8 cellular contexts compared by ENCODE assay signal in the genomic region with DNA sequence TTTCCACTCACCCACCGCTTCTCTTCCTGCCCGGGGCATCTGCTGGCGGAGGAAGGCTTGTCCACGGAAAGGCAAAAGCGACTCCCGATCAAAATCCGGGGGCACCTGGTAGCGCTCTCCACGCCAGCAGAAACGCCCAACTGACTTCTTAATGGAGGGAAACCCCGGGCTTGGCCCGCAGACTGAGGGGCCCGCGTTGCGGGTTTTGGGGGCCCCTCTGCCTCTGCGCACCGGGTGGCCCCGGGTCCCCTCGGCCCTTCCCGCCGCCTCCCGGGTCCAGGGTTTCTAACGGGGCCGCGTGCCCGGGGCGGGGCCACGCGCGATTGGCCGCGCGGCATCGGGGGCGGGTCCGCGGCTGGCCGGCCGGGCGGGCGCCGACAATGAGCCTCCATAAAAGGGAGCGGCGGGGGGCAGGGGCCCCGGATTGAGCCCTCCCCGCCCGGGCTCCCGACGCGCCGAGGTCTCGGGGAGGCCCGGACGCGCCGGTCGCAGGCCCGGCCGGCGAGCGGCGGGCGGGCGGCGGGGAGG. TPM values are rescaled to one million over a fixed set of nuclear protein-coding genes. Genes with fewer than 3 reads are reported as not detected.
A peak's percentile ranks its signal among the peaks of the same experiment; 100 is the strongest.
DNase-seq lines count a peak whose midpoint lies in the region; ATAC-seq and TF ChIP-seq lines count a peak whose summit lies in the region.

SPINDOC (plus strand) TSS at position 422 of the 528 bp plus-strand sequence. CDS start 231 bp downstream, outside the sequence.

- peaks cover 13% of the 10 kb centered on the region for H3K4me1 ChIP-seq in mammary epithelial cell (ENCODE audit: insufficient read depth, low read length)
- peaks cover 11 to 17% (median 17%) of the 10 kb centered on the region in 3 donors for H3K4me1 ChIP-seq in skeletal muscle tissue (ENCODE audit: control insufficient read depth in 3 of 3, insufficient read depth in 3 of 3, low read length in 3 of 3)

- BruUV-seq in mammary epithelial cell (replicated peaks; lab: Mats Ljungman, UMichigan), result no TSS peak

- peak; percentile 55 for DNase-seq in SIG-M5 treated with dmso at 0.1 percent for 504 hours (lab: John Stamatoyannopoulos, UW; ENCODE audit: unreplicated experiment)
- no peak for DNase-seq in SIG-M5 (lab: John Stamatoyannopoulos, UW)
- peak; percentile 13 for DNase-seq in NCI-H2081 treated with DMSO at 0.1 percent for 48 hours (lab: John Stamatoyannopoulos, UW)
- DNase-seq in WERI-Rb-1, result peak; percentile 84
- DNase-seq in mammary epithelial cell, result peak; percentile 68
- peak; percentile 98 for DNase-seq in iPS-NIHi11 (ENCODE audit: low spot score)

- 4% methylated on average over 13 of the region's 65 CpGs for WGBS in mammary epithelial cell (ENCODE audit: low coverage, missing lambda C conversion rate)

- CTCF ChIA-PET in mammary epithelial cell (lab: Charles Lee; ENCODE audit: low non-redundant PET), result no interaction called here

- H3K27ac ChIP-seq in WERI-Rb-1 (peak within 1 kb of the TSS; percentile 95), mammary epithelial cell (ENCODE audit: insufficient read depth, low read depth, low read length) (peak within 1 kb of the TSS; percentile 19), skeletal muscle tissue (ENCODE audit: low read depth, low read length) (no peak within 1 kb of the TSS)

- dilution Hi-C loops in mammary epithelial cell (cut with HindIII; ENCODE audit: low sequenced_read_pairs), result no loop called here

- H3K36me3 ChIP-seq in WERI-Rb-1, result peaks cover 33% of the 10 kb centered on the region
- no peaks in the 10 kb centered on the region for H3K36me3 ChIP-seq in mammary epithelial cell (ENCODE audit: insufficient read depth, low read length)
- peaks cover 7 to 8% (median 7%) of the 10 kb centered on the region in 3 donors for H3K36me3 ChIP-seq in skeletal muscle tissue (ENCODE audit: control insufficient read depth in 3 of 3, insufficient read depth in 3 of 3, low read length in 3 of 3)

- in situ Hi-C loops in mammary epithelial cell (cut with MboI; ENCODE audit: low sequenced_read_pairs in 2 of 2), result no loop called here

- H3K9me3 ChIP-seq in WERI-Rb-1 (ENCODE audit: severe bottlenecking), result no peaks in the 10 kb centered on the region
- H3K9me3 ChIP-seq in mammary epithelial cell (replicated peaks; ENCODE audit: insufficient read depth, low read length), result no peaks in the 10 kb centered on the region
- H3K9me3 ChIP-seq in skeletal muscle tissue (ENCODE audit: control insufficient read depth in 3 of 3, low read length in 3 of 3), result no peaks in the 10 kb centered on the region

- H3K4me3 ChIP-seq in WERI-Rb-1 (ENCODE audit: low read depth, low read length) (peak within 1 kb of the TSS; percentile 97), mammary epithelial cell (replicated peaks in 1 of 3; ENCODE audit: insufficient read depth in 1 of 3, low read depth in 2 of 3, low read length in 3 of 3) (peak within 1 kb of the TSS; percentile 71 to 97 (median 95)), skeletal muscle tissue (ENCODE audit: low read length in 3 of 3) (peak within 1 kb of the TSS; percentile 83 to 89 (median 88))

- H3K9ac ChIP-seq in mammary epithelial cell (ENCODE audit: insufficient read depth, low read length) (peak within 1 kb of the TSS; percentile 79), skeletal muscle tissue (ENCODE audit: low read depth in 1 of 3, low read length in 3 of 3) (peak within 1 kb of the TSS; percentile 76 to 87 (median 81))

- intact Hi-C loops in mammary epithelial cell (cut with micrococcal nuclease), result loop anchor here (2.0 kb wide), 1 partner anchor 46 kb away; no protein-coding TSS in a partner anchor

- peak within 1 kb of the TSS; percentile 95 for H3K4me2 ChIP-seq in mammary epithelial cell (ENCODE audit: insufficient read depth, low read depth, low read length)

- ATAC-seq in HG02981 (IDR thresholded peaks at IDR 0.05; ENCODE audit: unreplicated experiment), result peak; percentile 78

- H2AFZ ChIP-seq in mammary epithelial cell (ENCODE audit: low read depth, low read length), result peak within 1 kb of the TSS; percentile 95

- H3K27me3 ChIP-seq in WERI-Rb-1 (ENCODE audit: insufficient read depth, low read depth, severe bottlenecking) (no peaks in the 10 kb centered on the region), mammary epithelial cell (ENCODE audit: insufficient read depth, low read length) (no peaks in the 10 kb centered on the region), skeletal muscle tissue (ENCODE audit: control insufficient read depth in 3 of 3, insufficient read depth in 3 of 3, low read length in 3 of 3) (no peaks in the 10 kb centered on the region)

- TF ChIP-seq CTCF in WERI-Rb-1 (IDR thresholded peaks at IDR 0.05; ENCODE audit: low read depth, low read length), result no peak
- TF ChIP-seq CTCF in mammary epithelial cell (conservative IDR thresholded peaks at IDR 0.05 in 1 of 2, IDR thresholded peaks at IDR 0.05 in 1 of 2; ENCODE audit: extremely low read depth in 1 of 2, insufficient read depth in 1 of 2, low read depth in 1 of 2, low read length in 2 of 2), result no peak

- no peaks in the 10 kb centered on the region for H4K20me1 ChIP-seq in mammary epithelial cell (ENCODE audit: insufficient read depth, low read length)

- peaks cover 45% of the 10 kb centered on the region for H3K79me2 ChIP-seq in mammary epithelial cell (ENCODE audit: insufficient read depth, low read length)

RNA-seq across cellular contexts. Expression of gene SPINDOC, which starts in this region (rescaled TPM):
- total RNA-seq in mammary epithelial cell (10 to 100 TPM; 19.2 to 24.4 TPM), skeletal muscle tissue (6.8 TPM)
- 14.3 TPM for polyA plus RNA-seq in mammary epithelial cell
- 3.7 TPM for polyA minus RNA-seq in mammary epithelial cell
